Comparison of ENCODE assay signal across 8 cellular contexts in genomic region chr2:132347041-132347780, GRCh38.
DNase-seq lines count a peak whose midpoint lies in the region; ATAC-seq and TF ChIP-seq lines count a peak whose summit lies in the region.
"Not testable (repeated sequence)": the region's sequence is repeated elsewhere in the genome, so short reads cannot be mapped to it uniquely, and the experiment has no call there.

No MANE protein-coding gene starts in this region.

- not testable (repeated sequence) for H2BK120ac ChIP-seq in H9 (ENCODE audit: low read depth, low read length, poor library complexity, severe bottlenecking); mesenchymal stem cell (ENCODE audit: low read depth, low read length)

- intact Hi-C loops in heart left ventricle (cut with DNase I); sciatic nerve (cut with DNase I): not testable (repeated sequence)

- not testable (repeated sequence) for H4K20me1 ChIP-seq in H9 (ENCODE audit: control insufficient read depth, insufficient read depth, insufficient read length)

- H3K4me2 ChIP-seq in H9 (ENCODE audit: insufficient read depth, insufficient read length, low read length) (peak overlapping the region; percentile 40), mesenchymal stem cell (ENCODE audit: low read length, poor library complexity, severe bottlenecking) (peak overlapping the region; percentile 53)

- H3K9me3 Mint-ChIP-seq in H9: not testable (repeated sequence)

- peak; percentile 30 for DNase-seq in AG09319 (ENCODE audit: extremely low read depth, low read depth)
- peak; percentile 86 for DNase-seq in H9
- DNase-seq in NCI-H2107 treated with DMSO at 0.1 percent for 48 hours (lab: John Stamatoyannopoulos, UW; ENCODE audit: unreplicated experiment): peak; percentile 57
- DNase-seq in SK-N-DZ (ENCODE audit: low spot score): peak; percentile 87
- peak; percentile 30 for DNase-seq in dedifferentiated amniotic fluid mesenchymal stem cell (ENCODE audit: extremely low spot score)
- DNase-seq in heart left ventricle: peak; percentile 73 to 91 (median 81)
- peak; percentile 77 for DNase-seq in mesenchymal stem cell
- peak; percentile 84 for DNase-seq in sciatic nerve (ENCODE audit: low spot score)

- H3K18ac ChIP-seq in H9 (ENCODE audit: insufficient read length, low read depth, low read length): not testable (repeated sequence)
- H3K18ac ChIP-seq in mesenchymal stem cell (ENCODE audit: low read depth in 1 of 2, low read length in 2 of 2): peak overlapping the region; percentile 28 to 58

- H3T11ph ChIP-seq in H9 (ENCODE audit: low read length): not testable (repeated sequence)

- not testable (repeated sequence) for H3K36me3 ChIP-seq in heart left ventricle; mesenchymal stem cell (ENCODE audit: control insufficient read depth in 1 of 2, insufficient read depth in 2 of 2, low read depth in 1 of 2, low read length in 2 of 2)

- H2AK5ac ChIP-seq in H9 (ENCODE audit: insufficient read length, low read length); mesenchymal stem cell (ENCODE audit: low read length, severe bottlenecking): not testable (repeated sequence)

- TF ChIP-seq POLR2A in heart left ventricle (IDR thresholded peaks at IDR 0.05): not testable (repeated sequence)

- H3K9me3 ChIP-seq in H9 (ENCODE audit: control insufficient read depth, low read depth, low read length); heart left ventricle; mesenchymal stem cell (ENCODE audit: control insufficient read depth, low read length): not testable (repeated sequence)

- no CpG with 5 or more reads among the region's 34 CpGs for WGBS in H9 (ENCODE audit: extremely low coverage, insufficient read length, low lambda C conversion rate)
- 8 to 18% (median 8%) methylated on average over 21 to 34 of the region's 34 CpGs for WGBS in heart left ventricle, 4 donors
- WGBS in mesenchymal stem cell: 2% methylated on average over 15 of the region's 34 CpGs

- peaks cover 11% of the 10 kb centered on the region for H3K27me3 Mint-ChIP-seq in H9 (ENCODE audit: low read depth)

- not testable (repeated sequence) for H3K23ac ChIP-seq in H9 (ENCODE audit: insufficient read length, low read depth, low read length); mesenchymal stem cell (ENCODE audit: low read length in 2 of 2)

- not testable (repeated sequence) for H3K56ac ChIP-seq in H9 (ENCODE audit: insufficient read length, low read depth, low read length)

- H3K4me3 ChIP-seq in heart left ventricle (peak overlapping the region in 11 of 12 donors; percentile 30 to 61 (median 49)), mesenchymal stem cell (ENCODE audit: insufficient read depth in 1 of 2, low read depth in 1 of 2, low read length in 2 of 2) (peak overlapping the region; percentile 37 to 79)

- not testable (repeated sequence) for TF ChIP-seq CTCF in AG09319 (IDR thresholded peaks at IDR 0.05; ENCODE audit: low read depth, low read length); H9 (conservative IDR thresholded peaks at IDR 0.05); heart left ventricle (IDR thresholded peaks at IDR 0.05)

- H2BK12ac ChIP-seq in H9 (ENCODE audit: insufficient read length, low read depth, low read length); mesenchymal stem cell (ENCODE audit: low read length in 2 of 2): not testable (repeated sequence)

- H3K4me3 Mint-ChIP-seq in H9: peak overlapping the region; percentile 76 to 79

- not testable (repeated sequence) for H3K27me3 ChIP-seq in H9 (ENCODE audit: insufficient read depth, low read length); heart left ventricle; mesenchymal stem cell (ENCODE audit: control insufficient read depth in 1 of 2, insufficient read depth in 1 of 2, low read length in 2 of 2)

- not testable (repeated sequence) for H4K8ac ChIP-seq in H9 (replicated peaks; ENCODE audit: insufficient read length, low read depth, low read length)
- peak overlapping the region; percentile 92 for H4K8ac ChIP-seq in mesenchymal stem cell (ENCODE audit: low read length)

- not testable (repeated sequence) for H3K4me1 ChIP-seq in H9 (ENCODE audit: insufficient read depth, low read length); heart left ventricle; mesenchymal stem cell (ENCODE audit: control insufficient read depth, insufficient read depth, low read depth, low read length)

- not testable (repeated sequence) for H2BK15ac ChIP-seq in H9 (ENCODE audit: low read depth, low read length); mesenchymal stem cell (ENCODE audit: low read depth, poor library complexity, severe bottlenecking)

- not testable (repeated sequence) for H4K5ac ChIP-seq in H9 (ENCODE audit: insufficient read length, low read depth, low read length)

- H3K9ac ChIP-seq in H9 (ENCODE audit: extremely low read depth, insufficient read length, low read length): not testable (repeated sequence)
- peak overlapping the region; percentile 89 for H3K9ac ChIP-seq in mesenchymal stem cell (ENCODE audit: low read length)

- peak overlapping the region; percentile 41 to 97 (median 90); a peak in 6 of 7 replicates for H3K27ac Mint-ChIP-seq in H9

- not testable (repeated sequence) for H3K14ac ChIP-seq in H9 (ENCODE audit: insufficient read depth, low read length); mesenchymal stem cell (ENCODE audit: low read length in 2 of 2)

- peak; percentile 100 for ATAC-seq in heart left ventricle
- peak; percentile 100 for ATAC-seq in sciatic nerve

- H4K91ac ChIP-seq in H9 (ENCODE audit: insufficient read length, low read depth, low read length): not testable (repeated sequence)
- peak overlapping the region; percentile 57 for H4K91ac ChIP-seq in mesenchymal stem cell (ENCODE audit: low read length)

- H3K79me2 ChIP-seq in H9 (ENCODE audit: insufficient read depth, low read length): not testable (repeated sequence)

- H2AFZ ChIP-seq in H9 (ENCODE audit: low read length) (peak overlapping the region; percentile 14), mesenchymal stem cell (ENCODE audit: low read depth, low read length) (peak overlapping the region; percentile 33)

- not testable (repeated sequence) for H3K4me1 Mint-ChIP-seq in H9

- H3K79me1 ChIP-seq in H9 (ENCODE audit: insufficient read depth, low read depth, low read length, poor library complexity, severe bottlenecking); mesenchymal stem cell (replicated peaks; ENCODE audit: low read length, poor library complexity, severe bottlenecking): not testable (repeated sequence)

- not testable (repeated sequence) for H3K23me2 ChIP-seq in H9 (ENCODE audit: insufficient read length, low read depth, low read length, poor library complexity, severe bottlenecking)

- not testable (repeated sequence) for H3K27ac ChIP-seq in H9 (ENCODE audit: insufficient read length, low read depth, low read length)
- H3K27ac ChIP-seq in heart left ventricle: peak overlapping the region in 10 of 12 donors; percentile 53 to 77 (median 68)
- H3K27ac ChIP-seq in mesenchymal stem cell (ENCODE audit: low read length, poor library complexity, severe bottlenecking): peak overlapping the region; percentile 61

- not testable (repeated sequence) for H3K36me3 Mint-ChIP-seq in H9 (ENCODE audit: insufficient read depth in 1 of 3, low read depth in 3 of 3)

- H2BK5ac ChIP-seq in H9 (ENCODE audit: insufficient read length, low read length); mesenchymal stem cell (ENCODE audit: low read depth, low read length, poor library complexity, severe bottlenecking): not testable (repeated sequence)

- H2BK20ac ChIP-seq in H9 (ENCODE audit: low read depth, low read length, poor library complexity, severe bottlenecking): not testable (repeated sequence)

- not testable (repeated sequence) for H3K4ac ChIP-seq in H9 (ENCODE audit: low read depth, low read length)
- H3K4ac ChIP-seq in mesenchymal stem cell (ENCODE audit: low read depth in 1 of 2, low read length in 2 of 2): peak overlapping the region in 1 of 2 experiments; percentile 35

Comparison
In these comparisons a context has a peak if more than half of its experiments do, and no peak if none do; other contexts are left out.
1. DNase-seq: peak in every context shown above with its lines; median percentile 87 in SK-N-DZ; 86 in H9; 84 in sciatic nerve; 81 in heart left ventricle; 77 in mesenchymal stem cell; 57 in NCI-H2107 treated with DMSO at 0.1 percent for 48 hours; 30 in AG09319; 30 in dedifferentiated amniotic fluid mesenchymal stem cell.